ENCODE assay signal across 1 cellular context in the genomic region with DNA sequence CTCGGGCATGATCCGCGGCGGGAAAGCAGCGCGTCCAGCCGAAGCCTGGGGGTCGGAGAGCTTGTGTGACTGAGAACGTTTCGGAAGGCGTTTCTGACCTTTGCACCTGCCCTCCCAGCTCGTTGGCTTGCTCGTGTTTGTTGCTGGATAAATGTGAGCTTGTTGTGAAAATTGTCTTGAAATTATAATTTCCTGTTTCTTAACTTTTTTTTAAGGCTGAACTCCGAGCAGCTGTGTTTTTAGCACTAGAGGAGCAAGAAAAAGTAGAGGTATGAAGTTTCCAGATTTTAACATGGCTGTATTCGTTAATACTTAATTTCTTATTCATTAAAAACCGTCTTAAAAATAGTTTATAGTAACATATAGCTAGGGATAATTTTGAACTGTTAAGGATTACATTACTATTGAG.
TF ChIP-seq lines count a peak whose summit lies in the region.

No MANE protein-coding gene starts in this region.

TF ChIP-seq in GM12878, 131 proteins besides CTCF, POLR2A, EP300 and RAD21:
- TF ChIP-seq, protein P1, sequence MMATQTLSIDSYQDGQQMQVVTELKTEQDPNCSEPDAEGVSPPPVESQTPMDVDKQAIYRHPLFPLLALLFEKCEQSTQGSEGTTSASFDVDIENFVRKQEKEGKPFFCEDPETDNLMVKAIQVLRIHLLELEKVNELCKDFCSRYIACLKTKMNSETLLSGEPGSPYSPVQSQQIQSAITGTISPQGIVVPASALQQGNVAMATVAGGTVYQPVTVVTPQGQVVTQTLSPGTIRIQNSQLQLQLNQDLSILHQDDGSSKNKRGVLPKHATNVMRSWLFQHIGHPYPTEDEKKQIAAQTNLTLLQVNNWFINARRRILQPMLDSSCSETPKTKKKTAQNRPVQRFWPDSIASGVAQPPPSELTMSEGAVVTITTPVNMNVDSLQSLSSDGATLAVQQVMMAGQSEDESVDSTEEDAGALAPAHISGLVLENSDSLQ (IDR thresholded peaks at IDR 0.05), result no peak
- TF ChIP-seq FOS (IDR thresholded peaks at IDR 0.05; ENCODE audit: borderline replicate concordance, extremely low read depth, insufficient read length), result no peak
- 0 out of 2 replicates have a peak, but pooled peaks have one; percentile 27 for TF ChIP-seq NR2C1 (IDR thresholded peaks at IDR 0.05)
- TF ChIP-seq NR2F1 (conservative IDR thresholded peaks at IDR 0.05), result 0 out of 2 replicates have a peak, but pooled peaks have one; percentile 29
